In genomic region chr3:473284-473800, GRCh38 we compare ENCODE assay signal across 1 cellular context.
TF ChIP-seq lines count a peak whose summit lies in the region.

No MANE protein-coding gene starts in this region.

TF ChIP-seq in GM12878, 131 proteins besides CTCF, POLR2A, EP300 and RAD21 (continued from another document):
- TF ChIP-seq, protein P1, sequence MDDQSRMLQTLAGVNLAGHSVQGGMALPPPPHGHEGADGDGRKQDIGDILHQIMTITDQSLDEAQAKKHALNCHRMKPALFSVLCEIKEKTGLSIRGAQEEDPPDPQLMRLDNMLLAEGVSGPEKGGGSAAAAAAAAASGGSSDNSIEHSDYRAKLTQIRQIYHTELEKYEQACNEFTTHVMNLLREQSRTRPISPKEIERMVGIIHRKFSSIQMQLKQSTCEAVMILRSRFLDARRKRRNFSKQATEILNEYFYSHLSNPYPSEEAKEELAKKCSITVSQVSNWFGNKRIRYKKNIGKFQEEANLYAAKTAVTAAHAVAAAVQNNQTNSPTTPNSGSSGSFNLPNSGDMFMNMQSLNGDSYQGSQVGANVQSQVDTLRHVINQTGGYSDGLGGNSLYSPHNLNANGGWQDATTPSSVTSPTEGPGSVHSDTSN (IDR thresholded peaks at IDR 0.05; ENCODE audit: insufficient replicate concordance, low read depth, low read length) = no peak
- TF ChIP-seq, protein P2, sequence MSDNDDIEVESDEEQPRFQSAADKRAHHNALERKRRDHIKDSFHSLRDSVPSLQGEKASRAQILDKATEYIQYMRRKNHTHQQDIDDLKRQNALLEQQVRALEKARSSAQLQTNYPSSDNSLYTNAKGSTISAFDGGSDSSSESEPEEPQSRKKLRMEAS (IDR thresholded peaks at IDR 0.05; ENCODE audit: low read depth, low read length) = no peak
- no peak for TF ChIP-seq SUPT20H (IDR thresholded peaks at IDR 0.05; ENCODE audit: borderline replicate concordance, control insufficient read depth, low read depth, low read length)
- no peak for TF ChIP-seq NR2C1 (IDR thresholded peaks at IDR 0.05)
- TF ChIP-seq TCF7 (IDR thresholded peaks at IDR 0.05; ENCODE audit: borderline replicate concordance) = no peak
- TF ChIP-seq ZSCAN29 (IDR thresholded peaks at IDR 0.05) = no peak
- no peak for TF ChIP-seq CHD1 (IDR thresholded peaks at IDR 0.05; ENCODE audit: low read depth, low read length)
- TF ChIP-seq GATAD2B (conservative IDR thresholded peaks at IDR 0.05; ENCODE audit: low read depth) = no peak
- no peak for TF ChIP-seq FOXK2 (IDR thresholded peaks at IDR 0.05)
- no peak for TF ChIP-seq NFXL1 (IDR thresholded peaks at IDR 0.05; ENCODE audit: borderline replicate concordance)
- no peak for TF ChIP-seq CEBPB (IDR thresholded peaks at IDR 0.05; ENCODE audit: borderline replicate concordance in 1 of 2, low read depth in 2 of 2, low read length in 2 of 2)
- TF ChIP-seq RFX5 (IDR thresholded peaks at IDR 0.05; ENCODE audit: low read depth, low read length) = no peak
- no peak for TF ChIP-seq MEF2A (IDR thresholded peaks at IDR 0.05; ENCODE audit: insufficient read depth, low read depth, low read length)
